In genomic region chr14:24329736-24330135, GRCh38 we compare ENCODE assay signal across 10 cellular contexts. TPM values are rescaled to one million over a fixed set of nuclear protein-coding genes. Genes with fewer than 3 reads are reported as not detected.
DNase-seq lines count a peak whose midpoint lies in the region; ATAC-seq, FAIRE-seq and TF ChIP-seq lines count a peak whose summit lies in the region.
"Had no signal": no experiment of that assay in that cellular context is flagged by ENCODE, and none has a peak within 500 bp of the region (broad histone marks: within the 10 kb centered on the region; RNA-seq: fewer than 3 reads in every experiment).

No MANE protein-coding gene starts in this region.

- H3K4me1 ChIP-seq in right atrium auricular region (peaks cover 0 to 29% of the 10 kb centered on the region in 2 donors), HepG2 (ENCODE audit: insufficient read depth, low read length) (peaks cover 31% of the 10 kb centered on the region), transverse colon (peaks cover 11 to 43% (median 28%) of the 10 kb centered on the region in 4 donors), SK-N-SH (ENCODE audit: control insufficient read depth in 1 of 2, insufficient read depth in 2 of 2, low read depth in 1 of 2, low read length in 1 of 2) (peaks cover 0 to 21% of the 10 kb centered on the region in 2 experiments; a peak in 1 of 4 replicates)

- H3K36me3 ChIP-seq in right atrium auricular region (no peaks in the 10 kb centered on the region), HepG2 (replicated peaks in 1 of 2; ENCODE audit: control insufficient read depth in 1 of 2, insufficient read depth in 2 of 2, low read length in 2 of 2) (no peaks in the 10 kb centered on the region), transverse colon (no peaks in the 10 kb centered on the region), SK-N-SH (replicated peaks in 1 of 2; ENCODE audit: control insufficient read depth in 1 of 2, insufficient read depth in 2 of 2, low read length in 1 of 2) (no peaks in the 10 kb centered on the region)
- H3K36me3 ChIP-seq: gastroesophageal sphincter had no signal

- TF ChIP-seq EP300 in HepG2 (IDR thresholded peaks at IDR 0.05; ENCODE audit: low read depth in 2 of 2, low read length in 2 of 2) = no peak
- TF ChIP-seq EP300 in HepG2 (CRISPR knock-in tag; IDR thresholded peaks at IDR 0.05; ENCODE audit: borderline replicate concordance) = no peak
- no peak for TF ChIP-seq EP300 in transverse colon (IDR thresholded peaks at IDR 0.05; ENCODE audit: low read depth)
- TF ChIP-seq EP300 in SK-N-SH (IDR thresholded peaks at IDR 0.05; ENCODE audit: borderline replicate concordance in 1 of 2, low read depth in 1 of 2, low read length in 1 of 2) = no peak

- BruUV-seq in HepG2 (replicated peaks; lab: Mats Ljungman, UMichigan) = no TSS peak

- H3K4me3 Mint-ChIP-seq in activated T-cell treated with anti-CD3 and anti-CD28 coated beads, Interleukin-2, amount 50 U/mL, for 24 hours = no peak overlapping the region

- ATAC-seq in Right ventricle myocardium superior (ENCODE audit: poor library complexity) (peak; percentile 1), HepG2 (no peak), GM21515 (IDR thresholded peaks at IDR 0.05; ENCODE audit: unreplicated experiment) (no peak), GM21717 (IDR thresholded peaks at IDR 0.05; ENCODE audit: unreplicated experiment) (no peak)
- ATAC-seq: gastroesophageal sphincter; naive thymus-derived CD8-positive, alpha-beta T cell had no signal

- H3K27me3 Mint-ChIP-seq in activated T-cell treated with anti-CD3 and anti-CD28 coated beads, Interleukin-2, amount 50 U/mL, for 24 hours = peaks cover 25% of the 10 kb centered on the region

- no peak overlapping the region for H2AFZ ChIP-seq in HepG2 (ENCODE audit: low read length)
- H2AFZ ChIP-seq in SK-N-SH (ENCODE audit: low read depth) = no peak overlapping the region

- intact Hi-C loops in Right ventricle myocardium superior (cut with DNase I) (no loop called here), HepG2 (cut with micrococcal nuclease; ENCODE audit: unreplicated experiment) (loop anchor here (5.0 kb wide), 1 partner anchor 1562 kb away; the partner anchor contains the start of gene OXA1L), transverse colon (cut with DNase I; ENCODE audit: low total_unique reads) (no loop called here)

- CTCF ChIA-PET in HepG2 (lab: Yijun Ruan, JAX; ENCODE audit: low intra/inter-chr PET ratio, low total read pairs) (interaction anchor here (10.2 kb wide), 1 partner anchor 104 kb away, joined by 235 read pairs; the partner anchor contains the start of genes CBLN3 and KHNYN), SK-N-SH (lab: Yijun Ruan, JAX) (interaction anchor here (0.7 to 14.6 kb wide), 6 partner anchors 12 to 107 kb away, joined by 4 to 115 read pairs (median 24); partner anchors contain the start of genes CBLN3, CIDEB, KHNYN and LTB4R)

- H3K4me2 ChIP-seq in HepG2 (ENCODE audit: low read depth, low read length) (no peak overlapping the region), SK-N-SH (no peak overlapping the region)

- no peaks in the 10 kb centered on the region for H3K36me3 Mint-ChIP-seq in activated T-cell treated with anti-CD3 and anti-CD28 coated beads, Interleukin-2, amount 50 U/mL, for 24 hours (ENCODE audit: low read depth)
- H3K36me3 Mint-ChIP-seq: naive thymus-derived CD8-positive, alpha-beta T cell had no signal

- DNase-seq in Right ventricle myocardium superior (peak; percentile 80), right atrium auricular region (ENCODE audit: low spot score) (no peak), HepG2 (ENCODE audit: low spot score) (no peak), transverse colon (peak; percentile 69), SK-N-SH (no peak)
- peak; percentile 63 for DNase-seq in activated T-cell treated with anti-CD3 and anti-CD28 coated beads, Interleukin-2, amount 50 U/mL, for 24 hours

- in situ Hi-C loops in HepG2 (cut with HindIII; ENCODE audit: extremely low pct_ligation_motif_present, low pct_unique_long_range_greater_than_20kb) = loop anchor here (5.0 kb wide), 1 partner anchor 103 kb away; no protein-coding TSS in a partner anchor
- in situ Hi-C loops in transverse colon (cut with MboI; ENCODE audit: low pct_ligation_motif_present in 1 of 4, low pct_unique_long_range_greater_than_20kb in 1 of 4, low sequenced_read_pairs in 3 of 4) = loop anchor here in 3 of 4 donors (5.0 to 25.0 kb wide), 3 partner anchors 103 to 108 kb away; partner anchors contain the start of genes CBLN3 (in 1 of the 3), KHNYN (in 1 of the 3) and SDR39U1 (in 1 of the 3)

- H3K9me2 ChIP-seq in SK-N-SH = no peaks in the 10 kb centered on the region

- no peak overlapping the region for H3K9ac ChIP-seq in HepG2 (ENCODE audit: insufficient read depth, low read depth, low read length)
- no peak overlapping the region for H3K9ac ChIP-seq in SK-N-SH

- H3K27me3 ChIP-seq in right atrium auricular region (peaks cover 0 to 4% of the 10 kb centered on the region in 2 donors), HepG2 (ENCODE audit: control insufficient read depth in 1 of 2, insufficient read depth in 2 of 2, low read length in 2 of 2) (peaks cover 32 to 82% of the 10 kb centered on the region in 2 experiments), transverse colon (peaks cover 20% of the 10 kb centered on the region), SK-N-SH (ENCODE audit: insufficient read depth) (peaks cover 9% of the 10 kb centered on the region)

- H3K79me2 ChIP-seq in HepG2 (ENCODE audit: insufficient read depth, low read length) (no peaks in the 10 kb centered on the region), SK-N-SH (ENCODE audit: insufficient read depth) (no peaks in the 10 kb centered on the region)

- POLR2A ChIA-PET in HepG2 (lab: Yijun Ruan, JAX) (interaction anchor here (0.9 to 3.1 kb wide), 5 partner anchors 87 to 134 kb away, joined by 3 to 14 read pairs (median 4); partner anchors contain the start of genes CBLN3, KHNYN, TINF2 and TM9SF1), SK-N-SH (lab: Yijun Ruan, JAX) (interaction anchor here (0.7 kb wide), 1 partner anchor 112 kb away, joined by 3 read pairs; no protein-coding TSS in a partner anchor)

- no peaks in the 10 kb centered on the region for H3K9me3 ChIP-seq in right atrium auricular region
- H3K9me3 ChIP-seq in HepG2 (ENCODE audit: low read length) = no peaks in the 10 kb centered on the region
- H3K9me3 ChIP-seq in transverse colon = no peaks in the 10 kb centered on the region
- no peaks in the 10 kb centered on the region for H3K9me3 ChIP-seq in SK-N-SH
- H3K9me3 ChIP-seq: gastroesophageal sphincter had no signal

- no peak overlapping the region for H3K27ac Mint-ChIP-seq in activated T-cell treated with anti-CD3 and anti-CD28 coated beads, Interleukin-2, amount 50 U/mL, for 24 hours

- no peaks in the 10 kb centered on the region for H3K9me3 Mint-ChIP-seq in activated T-cell treated with anti-CD3 and anti-CD28 coated beads, Interleukin-2, amount 50 U/mL, for 24 hours
- H3K9me3 Mint-ChIP-seq: naive thymus-derived CD8-positive, alpha-beta T cell had no signal

- TF ChIP-seq RAD21 in HepG2 (CRISPR knock-in tag; IDR thresholded peaks at IDR 0.05) (no peak), SK-N-SH (IDR thresholded peaks at IDR 0.05; ENCODE audit: low read length) (no peak)

- no peak for TF ChIP-seq CTCF in right atrium auricular region (IDR thresholded peaks at IDR 0.05)
- no peak; the same call in 1 of the 2 replicates for TF ChIP-seq CTCF in HepG2 (CRISPR knock-in tag; IDR thresholded peaks at IDR 0.05)
- TF ChIP-seq CTCF in transverse colon (IDR thresholded peaks at IDR 0.05) = no peak
- TF ChIP-seq CTCF in SK-N-SH (IDR thresholded peaks at IDR 0.05) = no peak

- FAIRE-seq in HepG2 (lab: Jason Lieb, UNC) = no peak

- TF ChIP-seq POLR2A in HepG2 (IDR thresholded peaks at IDR 0.05; ENCODE audit: insufficient read depth in 1 of 2, low read depth in 2 of 2, low read length in 2 of 2) (no peak), transverse colon (IDR thresholded peaks at IDR 0.05) (no peak)

- 50% methylated on average over 9 of the region's 9 CpGs for WGBS in HepG2 (ENCODE audit: low lambda C conversion rate)
- 47% methylated on average over 8 of the region's 9 CpGs; no CpG with 5 or more reads in 1 of the 2 donors for WGBS in transverse colon (ENCODE audit: low coverage in 1 of 2), 2 donors
- WGBS in SK-N-SH (ENCODE audit: low lambda C conversion rate) = 80% methylated on average over 8 of the region's 9 CpGs

- H3K4me3 ChIP-seq in right atrium auricular region (no peak overlapping the region), HepG2 (replicated peaks in 1 of 3; ENCODE audit: insufficient read depth in 1 of 3, low read depth in 2 of 3, low read length in 3 of 3) (no peak overlapping the region), transverse colon (no peak overlapping the region), SK-N-SH (ENCODE audit: low read depth in 2 of 2, low read length in 1 of 2) (no peak overlapping the region)
- H3K4me3 ChIP-seq: gastroesophageal sphincter had no signal

- H3K27ac ChIP-seq in right atrium auricular region = no peak overlapping the region
- H3K27ac ChIP-seq in HepG2 (ENCODE audit: extremely low read length, insufficient read depth, low read length) = no peak overlapping the region
- no peak overlapping the region for H3K27ac ChIP-seq in transverse colon
- no peak overlapping the region for H3K27ac ChIP-seq in SK-N-SH (ENCODE audit: low read depth in 2 of 2, low read length in 1 of 2)

- H4K20me1 ChIP-seq in HepG2 (ENCODE audit: insufficient read depth, low read length) = no peaks in the 10 kb centered on the region
- H4K20me1 ChIP-seq in SK-N-SH (ENCODE audit: insufficient read depth) = no peaks in the 10 kb centered on the region

- peaks cover 43% of the 10 kb centered on the region for H3K4me1 Mint-ChIP-seq in activated T-cell treated with anti-CD3 and anti-CD28 coated beads, Interleukin-2, amount 50 U/mL, for 24 hours (ENCODE audit: low read depth)

- no peaks in the 10 kb centered on the region for H3F3A ChIP-seq in SK-N-SH (replicated peaks; ENCODE audit: insufficient read depth)

RNA-seq across cellular contexts. Expression of gene ADCY4, which starts 5.1 kb away (rescaled TPM):
- 20.6 TPM for total RNA-seq in Right ventricle myocardium superior
- 10 to 100 TPM; 17.1 to 25.5 TPM for total RNA-seq in right atrium auricular region
- not detected in 2 replicates for total RNA-seq in HepG2 (2016; rRNA removed; fragmentation: Illumina TruSeq; extraction: Trizol)
- total RNA-seq in HepG2 (2016; cell fraction: cytosol; rRNA removed; fragmentation: Illumina TruSeq; extraction: Trizol; ENCODE audit: low read depth) = not detected in 2 replicates
- total RNA-seq in HepG2 (2016; cell fraction: insoluble cytoplasmic fraction; rRNA removed; fragmentation: Illumina TruSeq; extraction: Trizol) = not detected in 2 replicates
- not detected in 2 replicates for total RNA-seq in HepG2 (2016; cell fraction: membrane; rRNA removed; fragmentation: Illumina TruSeq; extraction: Trizol)
- not detected in 2 replicates for total RNA-seq in HepG2 (2016; cell fraction: nucleus; rRNA removed; fragmentation: Illumina TruSeq; extraction: Trizol)
- polyA plus RNA-seq in HepG2 (2011; rRNA removed) = 0.03 TPM in 1 of 2 replicates, not detected in the other
- polyA plus RNA-seq in HepG2 (2011; cell fraction: cytosol; rRNA removed) = not detected in 2 replicates
- polyA plus RNA-seq in HepG2 (2011; cell fraction: nucleus; rRNA removed) = 0.31 and 0.50 TPM in 2 replicates
- 0.20 TPM in 1 of 2 replicates, not detected in the other for polyA plus RNA-seq in HepG2 (2012)
- not detected in 2 replicates for polyA plus RNA-seq in HepG2 (2016; cell fraction: cytosol; fragmentation: Illumina TruSeq; extraction: Trizol; ENCODE audit: low read depth)
- polyA plus RNA-seq in HepG2 (2016; cell fraction: insoluble cytoplasmic fraction; fragmentation: Illumina TruSeq; extraction: Trizol; ENCODE audit: low read depth) = not detected in 2 replicates
- polyA plus RNA-seq in HepG2 (2016; cell fraction: membrane; fragmentation: Illumina TruSeq; extraction: Trizol; ENCODE audit: low read depth) = not detected in 2 replicates
- polyA plus RNA-seq in HepG2 (2016; cell fraction: nucleus; fragmentation: Illumina TruSeq; extraction: Trizol; ENCODE audit: insufficient read depth, low read depth) = 0.19 TPM in 1 of 2 replicates, not detected in the other
- polyA minus RNA-seq in HepG2 (2011; rRNA and poly(A)+ RNA removed; ENCODE audit: low replicate concordance) = 0.22 TPM in 1 of 2 replicates, not detected in the other
- not detected in 2 replicates for polyA minus RNA-seq in HepG2 (2011; cell fraction: cytosol; rRNA and poly(A)+ RNA removed)
- polyA minus RNA-seq in HepG2 (2011; cell fraction: nucleus; rRNA and poly(A)+ RNA removed) = 0.99 TPM in 1 of 2 replicates, not detected in the other
- total RNA-seq in transverse colon = 10 to 100 TPM in 3 of 4 donors, 1 to 10 TPM in 1; 7.9 to 74.8 (median 21.3) TPM
- polyA plus RNA-seq in SK-N-SH (2012; rRNA removed) = 0.03 and 0.08 TPM in 2 replicates
- polyA plus RNA-seq in SK-N-SH (2012; cell fraction: cytosol; rRNA removed) = 0.07 TPM in 1 of 2 replicates, not detected in the other
- polyA plus RNA-seq in SK-N-SH (2012; cell fraction: nucleus; rRNA removed) = 0.39 and 0.62 TPM in 2 replicates

RNA-seq across cellular contexts. Expression of gene RIPK3, which starts 10.1 kb away (rescaled TPM):
- total RNA-seq in Right ventricle myocardium superior (2.9 TPM), right atrium auricular region (1 to 10 TPM; 1.9 to 3.8 TPM), HepG2 (2016; rRNA removed; fragmentation: Illumina TruSeq; extraction: Trizol) (not detected in 2 replicates), transverse colon (100 to 1,000 TPM in 1 of 4 donors, 10 to 100 TPM in 3; 19.3 to 156 (median 53.6) TPM)
- not detected in 2 replicates for total RNA-seq in HepG2 (2016; cell fraction: cytosol; rRNA removed; fragmentation: Illumina TruSeq; extraction: Trizol; ENCODE audit: low read depth)
- total RNA-seq in HepG2 (2016; cell fraction: insoluble cytoplasmic fraction; rRNA removed; fragmentation: Illumina TruSeq; extraction: Trizol) = not detected in 2 replicates
- not detected in 2 replicates for total RNA-seq in HepG2 (2016; cell fraction: membrane; rRNA removed; fragmentation: Illumina TruSeq; extraction: Trizol)
- total RNA-seq in HepG2 (2016; cell fraction: nucleus; rRNA removed; fragmentation: Illumina TruSeq; extraction: Trizol) = not detected in 2 replicates
- polyA plus RNA-seq in HepG2 (2011; rRNA removed) (not detected in 2 replicates), SK-N-SH (2012; rRNA removed) (not detected in 2 replicates)
- not detected in 2 replicates for polyA plus RNA-seq in HepG2 (2011; cell fraction: cytosol; rRNA removed)
- not detected in 2 replicates for polyA plus RNA-seq in HepG2 (2011; cell fraction: nucleus; rRNA removed)
- polyA plus RNA-seq in HepG2 (2012) = not detected in 2 replicates
- polyA plus RNA-seq in HepG2 (2016; cell fraction: cytosol; fragmentation: Illumina TruSeq; extraction: Trizol; ENCODE audit: low read depth) = not detected in 2 replicates
- not detected in 2 replicates for polyA plus RNA-seq in HepG2 (2016; cell fraction: insoluble cytoplasmic fraction; fragmentation: Illumina TruSeq; extraction: Trizol; ENCODE audit: low read depth)
- not detected in 2 replicates for polyA plus RNA-seq in HepG2 (2016; cell fraction: membrane; fragmentation: Illumina TruSeq; extraction: Trizol; ENCODE audit: low read depth)
- not detected in 2 replicates for polyA plus RNA-seq in HepG2 (2016; cell fraction: nucleus; fragmentation: Illumina TruSeq; extraction: Trizol; ENCODE audit: insufficient read depth, low read depth)
- polyA minus RNA-seq in HepG2 (2011; rRNA and poly(A)+ RNA removed; ENCODE audit: low replicate concordance) = not detected in 2 replicates
- polyA minus RNA-seq in HepG2 (2011; cell fraction: cytosol; rRNA and poly(A)+ RNA removed) = not detected in 2 replicates
- not detected in 2 replicates for polyA minus RNA-seq in HepG2 (2011; cell fraction: nucleus; rRNA and poly(A)+ RNA removed)
- polyA plus RNA-seq in SK-N-SH (2012; cell fraction: cytosol; rRNA removed) = not detected in 2 replicates
- polyA plus RNA-seq in SK-N-SH (2012; cell fraction: nucleus; rRNA removed) = not detected in 2 replicates

RNA-seq across cellular contexts. Expression of gene LTB4R, which starts 18.4 kb away (rescaled TPM):
- 1.8 TPM for total RNA-seq in Right ventricle myocardium superior
- 1 to 10 TPM; 1.9 to 3.0 TPM for total RNA-seq in right atrium auricular region
- 1.00 and 3.2 TPM in 2 replicates for total RNA-seq in HepG2 (2016; rRNA removed; fragmentation: Illumina TruSeq; extraction: Trizol)
- 0.40 and 0.53 TPM in 2 replicates for total RNA-seq in HepG2 (2016; cell fraction: cytosol; rRNA removed; fragmentation: Illumina TruSeq; extraction: Trizol; ENCODE audit: low read depth)
- 0.25 and 2.9 TPM in 2 replicates for total RNA-seq in HepG2 (2016; cell fraction: insoluble cytoplasmic fraction; rRNA removed; fragmentation: Illumina TruSeq; extraction: Trizol)
- 0.55 and 0.59 TPM in 2 replicates for total RNA-seq in HepG2 (2016; cell fraction: membrane; rRNA removed; fragmentation: Illumina TruSeq; extraction: Trizol)
- total RNA-seq in HepG2 (2016; cell fraction: nucleus; rRNA removed; fragmentation: Illumina TruSeq; extraction: Trizol) = 4.9 and 6.3 TPM in 2 replicates
- 8.2 and 12.4 TPM in 2 replicates for polyA plus RNA-seq in HepG2 (2011; rRNA removed)
- 1.2 and 1.9 TPM in 2 replicates for polyA plus RNA-seq in HepG2 (2011; cell fraction: cytosol; rRNA removed)
- polyA plus RNA-seq in HepG2 (2011; cell fraction: nucleus; rRNA removed) = 89.0 and 109 TPM in 2 replicates
- polyA plus RNA-seq in HepG2 (2012) = 9.0 and 9.1 TPM in 2 replicates
- polyA plus RNA-seq in HepG2 (2016; cell fraction: cytosol; fragmentation: Illumina TruSeq; extraction: Trizol; ENCODE audit: low read depth) = 0.10 and 0.24 TPM in 2 replicates
- polyA plus RNA-seq in HepG2 (2016; cell fraction: insoluble cytoplasmic fraction; fragmentation: Illumina TruSeq; extraction: Trizol; ENCODE audit: low read depth) = 0.76 and 0.87 TPM in 2 replicates
- polyA plus RNA-seq in HepG2 (2016; cell fraction: membrane; fragmentation: Illumina TruSeq; extraction: Trizol; ENCODE audit: low read depth) = 0.37 and 0.90 TPM in 2 replicates
- polyA plus RNA-seq in HepG2 (2016; cell fraction: nucleus; fragmentation: Illumina TruSeq; extraction: Trizol; ENCODE audit: insufficient read depth, low read depth) = 22.4 and 23.6 TPM in 2 replicates
- 13.2 and 32.8 TPM in 2 replicates for polyA minus RNA-seq in HepG2 (2011; rRNA and poly(A)+ RNA removed; ENCODE audit: low replicate concordance)
- 0.30 and 1.5 TPM in 2 replicates for polyA minus RNA-seq in HepG2 (2011; cell fraction: cytosol; rRNA and poly(A)+ RNA removed)
- polyA minus RNA-seq in HepG2 (2011; cell fraction: nucleus; rRNA and poly(A)+ RNA removed) = 17.3 and 18.9 TPM in 2 replicates
- 1 to 10 TPM; 1.1 to 8.3 (median 6.2) TPM for total RNA-seq in transverse colon
- 11.9 and 14.0 TPM in 2 replicates for polyA plus RNA-seq in SK-N-SH (2012; rRNA removed)
- 0.72 and 1.2 TPM in 2 replicates for polyA plus RNA-seq in SK-N-SH (2012; cell fraction: cytosol; rRNA removed)
- polyA plus RNA-seq in SK-N-SH (2012; cell fraction: nucleus; rRNA removed) = 187 and 244 TPM in 2 replicates

RNA-seq across cellular contexts. Expression of gene LTB4R2, which starts 19.8 kb away (rescaled TPM):
- total RNA-seq in Right ventricle myocardium superior (0.65 TPM), right atrium auricular region (1 to 10 TPM in 1 of 2 donors, under 1 TPM in 1; 0.98 to 1.4 TPM), HepG2 (2016; rRNA removed; fragmentation: Illumina TruSeq; extraction: Trizol) (1.4 and 6.9 TPM in 2 replicates), transverse colon (10 to 100 TPM in 1 of 4 donors, 1 to 10 TPM in 3; 4.4 to 81.5 (median 7.1) TPM)
- total RNA-seq in HepG2 (2016; cell fraction: cytosol; rRNA removed; fragmentation: Illumina TruSeq; extraction: Trizol; ENCODE audit: low read depth) = 0.40 and 0.44 TPM in 2 replicates
- 1.7 and 7.1 TPM in 2 replicates for total RNA-seq in HepG2 (2016; cell fraction: insoluble cytoplasmic fraction; rRNA removed; fragmentation: Illumina TruSeq; extraction: Trizol)
- 0.93 and 1.2 TPM in 2 replicates for total RNA-seq in HepG2 (2016; cell fraction: membrane; rRNA removed; fragmentation: Illumina TruSeq; extraction: Trizol)
- 10.5 and 12.4 TPM in 2 replicates for total RNA-seq in HepG2 (2016; cell fraction: nucleus; rRNA removed; fragmentation: Illumina TruSeq; extraction: Trizol)
- polyA plus RNA-seq in HepG2 (2011; rRNA removed) (3.9 and 6.1 TPM in 2 replicates), SK-N-SH (2012; rRNA removed) (8.2 and 12.2 TPM in 2 replicates)
- 0.65 and 1.5 TPM in 2 replicates for polyA plus RNA-seq in HepG2 (2011; cell fraction: cytosol; rRNA removed)
- polyA plus RNA-seq in HepG2 (2011; cell fraction: nucleus; rRNA removed) = 94.5 and 110 TPM in 2 replicates
- polyA plus RNA-seq in HepG2 (2012) = 4.0 and 7.4 TPM in 2 replicates
- 0.31 and 0.36 TPM in 2 replicates for polyA plus RNA-seq in HepG2 (2016; cell fraction: cytosol; fragmentation: Illumina TruSeq; extraction: Trizol; ENCODE audit: low read depth)
- 1.1 and 1.5 TPM in 2 replicates for polyA plus RNA-seq in HepG2 (2016; cell fraction: insoluble cytoplasmic fraction; fragmentation: Illumina TruSeq; extraction: Trizol; ENCODE audit: low read depth)
- 0.33 and 0.39 TPM in 2 replicates for polyA plus RNA-seq in HepG2 (2016; cell fraction: membrane; fragmentation: Illumina TruSeq; extraction: Trizol; ENCODE audit: low read depth)
- polyA plus RNA-seq in HepG2 (2016; cell fraction: nucleus; fragmentation: Illumina TruSeq; extraction: Trizol; ENCODE audit: insufficient read depth, low read depth) = 19.7 and 20.2 TPM in 2 replicates
- polyA minus RNA-seq in HepG2 (2011; rRNA and poly(A)+ RNA removed; ENCODE audit: low replicate concordance) = 7.7 and 12.0 TPM in 2 replicates
- polyA minus RNA-seq in HepG2 (2011; cell fraction: cytosol; rRNA and poly(A)+ RNA removed) = 1.2 TPM in 2 replicates
- polyA minus RNA-seq in HepG2 (2011; cell fraction: nucleus; rRNA and poly(A)+ RNA removed) = 40.7 and 44.3 TPM in 2 replicates
- 0.51 and 0.59 TPM in 2 replicates for polyA plus RNA-seq in SK-N-SH (2012; cell fraction: cytosol; rRNA removed)
- 87.2 and 146 TPM in 2 replicates for polyA plus RNA-seq in SK-N-SH (2012; cell fraction: nucleus; rRNA removed)

RNA-seq across cellular contexts. Expression of gene CIDEB, which starts 22.0 kb away (rescaled TPM):
- total RNA-seq in Right ventricle myocardium superior (2.9 TPM), right atrium auricular region (1 to 10 TPM; 2.0 to 6.6 TPM), HepG2 (2016; rRNA removed; fragmentation: Illumina TruSeq; extraction: Trizol) (22.4 and 35.8 TPM in 2 replicates), transverse colon (100 to 1,000 TPM in 1 of 4 donors, 10 to 100 TPM in 2, 1 to 10 TPM in 1; 6.7 to 168 (median 23.6) TPM)
- total RNA-seq in HepG2 (2016; cell fraction: cytosol; rRNA removed; fragmentation: Illumina TruSeq; extraction: Trizol; ENCODE audit: low read depth) = 7.4 and 8.6 TPM in 2 replicates
- total RNA-seq in HepG2 (2016; cell fraction: insoluble cytoplasmic fraction; rRNA removed; fragmentation: Illumina TruSeq; extraction: Trizol) = 25.0 and 33.5 TPM in 2 replicates
- total RNA-seq in HepG2 (2016; cell fraction: membrane; rRNA removed; fragmentation: Illumina TruSeq; extraction: Trizol) = 10.2 and 11.5 TPM in 2 replicates
- total RNA-seq in HepG2 (2016; cell fraction: nucleus; rRNA removed; fragmentation: Illumina TruSeq; extraction: Trizol) = 35.1 and 36.7 TPM in 2 replicates
- polyA plus RNA-seq in HepG2 (2011; rRNA removed) (110 and 143 TPM in 2 replicates), SK-N-SH (2012; rRNA removed) (0.03 and 0.05 TPM in 2 replicates)
- polyA plus RNA-seq in HepG2 (2011; cell fraction: cytosol; rRNA removed) = 88.2 and 112 TPM in 2 replicates
- 47.6 and 66.7 TPM in 2 replicates for polyA plus RNA-seq in HepG2 (2011; cell fraction: nucleus; rRNA removed)
- polyA plus RNA-seq in HepG2 (2012) = 94.8 and 120 TPM in 2 replicates
- polyA plus RNA-seq in HepG2 (2016; cell fraction: cytosol; fragmentation: Illumina TruSeq; extraction: Trizol; ENCODE audit: low read depth) = 15.9 and 18.8 TPM in 2 replicates
- 56.4 and 59.4 TPM in 2 replicates for polyA plus RNA-seq in HepG2 (2016; cell fraction: insoluble cytoplasmic fraction; fragmentation: Illumina TruSeq; extraction: Trizol; ENCODE audit: low read depth)
- polyA plus RNA-seq in HepG2 (2016; cell fraction: membrane; fragmentation: Illumina TruSeq; extraction: Trizol; ENCODE audit: low read depth) = 21.0 and 22.1 TPM in 2 replicates
- 101 TPM in 2 replicates for polyA plus RNA-seq in HepG2 (2016; cell fraction: nucleus; fragmentation: Illumina TruSeq; extraction: Trizol; ENCODE audit: insufficient read depth, low read depth)
- 15.9 and 85.1 TPM in 2 replicates for polyA minus RNA-seq in HepG2 (2011; rRNA and poly(A)+ RNA removed; ENCODE audit: low replicate concordance)
- polyA minus RNA-seq in HepG2 (2011; cell fraction: cytosol; rRNA and poly(A)+ RNA removed) = 34.0 and 49.4 TPM in 2 replicates
- 21.4 and 33.2 TPM in 2 replicates for polyA minus RNA-seq in HepG2 (2011; cell fraction: nucleus; rRNA and poly(A)+ RNA removed)
- polyA plus RNA-seq in SK-N-SH (2012; cell fraction: cytosol; rRNA removed) = 0.05 TPM in 1 of 2 replicates, not detected in the other
- polyA plus RNA-seq in SK-N-SH (2012; cell fraction: nucleus; rRNA removed) = 0.04 and 0.20 TPM in 2 replicates

Comparison
In these comparisons a context has a peak if more than half of its experiments do, and no peak if none do; other contexts are left out.
1. DNase-seq: peak in Right ventricle myocardium superior (single experiment), activated T-cell treated with anti-CD3 and anti-CD28 coated beads, Interleukin-2, amount 50 U/mL, for 24 hours (single experiment) and transverse colon (single experiment); none in right atrium auricular region (single experiment), HepG2 (single experiment) and SK-N-SH (single experiment).
2. RNA of gene ADCY4, which starts 5.1 kb away (total RNA-seq): 7.9 to 74.8 TPM in transverse colon, 17.1 to 25.5 TPM in right atrium auricular region and 20.6 TPM in Right ventricle myocardium superior (single experiment); not detected in HepG2; every median in the first group is over 4 times any median in the second.